Comparison of ENCODE assay signal across 8 cellular contexts in genomic region chr3:100416863-100417262, GRCh38.
"Had no signal": no experiment of that assay in that cellular context is flagged by ENCODE, and none has a peak within 500 bp of the region (broad histone marks: within the 10 kb centered on the region; RNA-seq: fewer than 3 reads in every experiment).

No MANE protein-coding gene starts in this region.

- H2AFZ ChIP-seq: GM23338 had no signal

- H3K9ac ChIP-seq: KMS-11 had no signal

- FAIRE-seq: H1, H54, HTR-8/SVneo had no signal

- H3K27ac Mint-ChIP-seq: GM23338, H9 had no signal

- H3K4me3 Mint-ChIP-seq: GM23338, H9 had no signal

- DNase-seq: H9, HCEC 1CT, KBM-7 had no signal

- H3K9me3 Mint-ChIP-seq: GM23338, H9 had no signal

- H3K4me3 ChIP-seq: GM23338 had no signal

- ATAC-seq: GM23338 had no signal

- H3K4me2 ChIP-seq: GM23338, KMS-11 had no signal

- H3K27ac ChIP-seq: KMS-11 had no signal
